Comparison of ENCODE assay signal across 7 cellular contexts in genomic region chr3:194058189-194058571, GRCh38.
DNase-seq lines count a peak whose midpoint lies in the region; ATAC-seq and TF ChIP-seq lines count a peak whose summit lies in the region.

No MANE protein-coding gene starts in this region.

- no peaks in the 10 kb centered on the region for H3K79me2 ChIP-seq in OCI-LY7 (ENCODE audit: insufficient read depth, low read depth, low read length)

- peak overlapping the region; percentile 62 for H3K4me2 ChIP-seq in OCI-LY7 (ENCODE audit: low read length)

- TF ChIP-seq CTCF in OCI-LY7 (conservative IDR thresholded peaks at IDR 0.05; ENCODE audit: low read length) (no peak), liver (IDR thresholded peaks at IDR 0.05; ENCODE audit: low read depth, low read length, missing input control) (no peak)

- peak in 1 of 2 donors; percentile 32 for TF ChIP-seq RAD21 in liver (IDR thresholded peaks at IDR 0.05)

- H3K4me1 ChIP-seq in OCI-LY7 (ENCODE audit: insufficient read depth, low read length, poor library complexity, severe bottlenecking), result peaks cover 18% of the 10 kb centered on the region
- peaks cover 2 to 29% (median 16%) of the 10 kb centered on the region in 4 donors for H3K4me1 ChIP-seq in liver (ENCODE audit: control insufficient read depth in 4 of 4, insufficient read depth in 4 of 4, low read length in 3 of 4)

- H3K9ac ChIP-seq in liver (ENCODE audit: low read depth in 1 of 2, low read length in 2 of 2), result no peak overlapping the region

- BruUV-seq in OCI-LY7 (replicated peaks; lab: Mats Ljungman, UMichigan), result no TSS peak

- H3K9me2 ChIP-seq in OCI-LY7 (ENCODE audit: insufficient read depth, low read length), result no peaks in the 10 kb centered on the region

- H3K36me3 ChIP-seq in OCI-LY7 (ENCODE audit: insufficient read depth, low read length) (no peaks in the 10 kb centered on the region), liver (ENCODE audit: control insufficient read depth in 4 of 4, insufficient read depth in 3 of 4, low read depth in 1 of 4, low read length in 3 of 4) (no peaks in the 10 kb centered on the region)

- no peaks in the 10 kb centered on the region for H3K27me3 ChIP-seq in liver (ENCODE audit: control insufficient read depth in 4 of 4, insufficient read depth in 4 of 4, low read length in 3 of 4)

- CTCF ChIA-PET in OCI-LY7 (lab: Charles Lee; ENCODE audit: unreplicated experiment), result interaction anchor here (0.6 kb wide), 2 partner anchors 43 to 368 kb away, joined by 3 to 9 read pairs; no protein-coding TSS in a partner anchor

- 2% methylated on average over 31 of the region's 31 CpGs for WGBS in liver

- H3K9me3 ChIP-seq in OCI-LY7 (ENCODE audit: low read length) (no peaks in the 10 kb centered on the region), liver (ENCODE audit: control insufficient read depth in 4 of 4, low read length in 3 of 4) (no peaks in the 10 kb centered on the region)

- peak overlapping the region; percentile 46 for H2AFZ ChIP-seq in OCI-LY7 (ENCODE audit: low read length)

- peak overlapping the region; percentile 49 for H3K4me3 ChIP-seq in OCI-LY7 (ENCODE audit: low read depth, low read length, poor library complexity, severe bottlenecking)
- H3K4me3 ChIP-seq in liver (ENCODE audit: low read depth in 1 of 3, low read length in 3 of 3), result peak overlapping the region; percentile 21 to 63 (median 47)

- DNase-seq in OCI-LY7 (ENCODE audit: low spot score) (peak; percentile 67), caudate nucleus (lab: John Stamatoyannopoulos, UW) (peak in 33 of 61 donors; percentile 5 to 73 (median 19)), NCI-H187 treated with DMSO at 0.1 percent for 48 hours (lab: John Stamatoyannopoulos, UW) (no peak)
- peak in 2 of 3 donors; percentile 10 to 15 for DNase-seq in stimulated activated CD4-positive, alpha-beta T cell treated with anti-CD3 and anti-CD28 coated beads, TNF-alpha, amount 100 ng/mL, for 48 hours (ENCODE audit: low read depth in 3 of 3)

- POLR2A ChIA-PET in OCI-LY7 (lab: Charles Lee), result interaction anchor here (0.6 to 2.9 kb wide), 28 partner anchors 9 to 1076 kb away, joined by 3 to 16 read pairs (median 4); partner anchors contain the start of gene HES1

- ATAC-seq in GM18511 (IDR thresholded peaks at IDR 0.05; ENCODE audit: unreplicated experiment) (peak; percentile 87), HG03103 (IDR thresholded peaks at IDR 0.05; ENCODE audit: low read depth, unreplicated experiment) (peak; percentile 72)

- intact Hi-C loops in OCI-LY7 (cut with micrococcal nuclease; ENCODE audit: unreplicated experiment), result no loop called here

- no peaks in the 10 kb centered on the region for H4K20me1 ChIP-seq in OCI-LY7 (ENCODE audit: insufficient read depth, low read length)

- H3K27ac ChIP-seq in OCI-LY7 (ENCODE audit: low read depth, low read length, poor library complexity, severe bottlenecking) (no peak overlapping the region), caudate nucleus (ENCODE audit: low read depth, low read length) (no peak overlapping the region), liver (ENCODE audit: low read depth in 1 of 2, low read length in 2 of 2) (peak overlapping the region; percentile 2 to 48)

TF ChIP-seq in liver, 16 proteins besides CTCF, POLR2A, EP300 and RAD21:
- peak; percentile 14 for TF ChIP-seq NR2F2 (IDR thresholded peaks at IDR 0.05)
- no peak for TF ChIP-seq TAF1 (conservative IDR thresholded peaks at IDR 0.05)
- peak; percentile 43 for TF ChIP-seq REST (IDR thresholded peaks at IDR 0.05)
- no peak for TF ChIP-seq ZBTB33 (IDR thresholded peaks at IDR 0.05)
- peak; percentile 5 for TF ChIP-seq SP1 (IDR thresholded peaks at IDR 0.05)
- no peak for TF ChIP-seq JUND (IDR thresholded peaks at IDR 0.05)
- TF ChIP-seq YY1 (IDR thresholded peaks at IDR 0.05), result peak; percentile 45
- TF ChIP-seq EGR1 (IDR thresholded peaks at IDR 0.05; ENCODE audit: low read depth in 2 of 2), result no peak
- TF ChIP-seq RXRA (IDR thresholded peaks at IDR 0.05), result peak in 1 of 2 donors; percentile 18
- peak; percentile 31 for TF ChIP-seq MAX (IDR thresholded peaks at IDR 0.05)
- no peak for TF ChIP-seq FOXA1 (IDR thresholded peaks at IDR 0.05)
- TF ChIP-seq HNF4A (conservative IDR thresholded peaks at IDR 0.05), result peak in 1 of 2 donors; percentile 40

Comparison
In these comparisons a context has a peak if more than half of its experiments do, and no peak if none do; other contexts are left out.
1. H3K27ac ChIP-seq: peak in liver (2 of 2); none in OCI-LY7 (single experiment) and caudate nucleus (single experiment).